In genomic region chr11:65279713-65280459, GRCh38 we compare ENCODE assay signal across 10 cellular contexts. TPM values are rescaled to one million over a fixed set of nuclear protein-coding genes. Genes with fewer than 3 reads are reported as not detected.
DNase-seq lines count a peak whose midpoint lies in the region; ATAC-seq, FAIRE-seq and TF ChIP-seq lines count a peak whose summit lies in the region.
"Had no signal": no experiment of that assay in that cellular context is flagged by ENCODE, and none has a peak within 500 bp of the region (broad histone marks: within the 10 kb centered on the region; RNA-seq: fewer than 3 reads in every experiment).

No MANE protein-coding gene starts in this region.

- dilution Hi-C loops in keratinocyte (cut with MboI; ENCODE audit: extremely low pct_ligation_motif_present, low sequenced_read_pairs): no loop called here

- H3K4me2 ChIP-seq in keratinocyte (ENCODE audit: control insufficient read depth, extremely low read depth, insufficient read depth, low read depth, low read length) (peak overlapping the region; percentile 42), Karpas-422 (ENCODE audit: low read depth, low read length, poor library complexity, severe bottlenecking) (no peak overlapping the region)

- H3K27me3 ChIP-seq in keratinocyte (ENCODE audit: control insufficient read depth, extremely low read depth, insufficient read depth, low read length) (no peaks in the 10 kb centered on the region), Karpas-422 (ENCODE audit: low read length) (no peaks in the 10 kb centered on the region)

- no peaks in the 10 kb centered on the region for H3K9me1 ChIP-seq in keratinocyte (ENCODE audit: control insufficient read depth, extremely low read depth, insufficient read depth, low read length)

- H3K4me1 ChIP-seq in keratinocyte (ENCODE audit: control insufficient read depth, extremely low read depth, insufficient read depth, low read length) (peaks cover 27% of the 10 kb centered on the region), Karpas-422 (ENCODE audit: low read length) (no peaks in the 10 kb centered on the region)

- DNase-seq in activated CD8-positive, alpha-beta memory T cell treated with anti-CD3 and anti-CD28 coated beads for 48 hours (ENCODE audit: low read depth in 2 of 3, low spot score in 2 of 3): peak in 2 of 3 experiments; percentile 13 to 34
- no peak for DNase-seq in activated CD8-positive, alpha-beta memory T cell treated with anti-CD3 and anti-CD28 coated beads for 24 hours
- DNase-seq in activated T-helper 9 cell treated with anti-CD3 and anti-CD28 coated beads, Interleukin-2, amount 50 U/mL, for 16 hours (ENCODE audit: low read depth): peak; percentile 43
- DNase-seq in keratinocyte (ENCODE audit: low read depth, low spot score) (peak; percentile 66), Karpas-422 (no peak), NCI-H2171 treated with DMSO at 0.1 percent for 48 hours (lab: John Stamatoyannopoulos, UW) (no peak)
- peak; percentile 70 for DNase-seq in stimulated activated CD8-positive, alpha-beta memory T cell treated with anti-CD3 and anti-CD28 coated beads, Interleukin-4, amount 100 ng/mL, for 48 hours

- H3K9me3 ChIP-seq in keratinocyte (ENCODE audit: control insufficient read depth, low read depth, low read length) (no peaks in the 10 kb centered on the region), Karpas-422 (ENCODE audit: low read length) (no peaks in the 10 kb centered on the region)

- ATAC-seq in HG02973 (IDR thresholded peaks at IDR 0.05; ENCODE audit: unreplicated experiment): no peak

- H3K27ac ChIP-seq in keratinocyte (ENCODE audit: control insufficient read depth, insufficient read depth, low read length) (peak overlapping the region; percentile 68), Karpas-422 (ENCODE audit: low read length) (no peak overlapping the region)
- H3K27ac ChIP-seq: C4-2B, VCaP had no signal

- H3K4me3 ChIP-seq in keratinocyte (ENCODE audit: control insufficient read depth in 2 of 3, extremely low read depth in 1 of 3, insufficient read depth in 2 of 3, low read depth in 1 of 3, low read length in 3 of 3): no peak overlapping the region
- H3K4me3 ChIP-seq in Karpas-422 (ENCODE audit: low read length): no peak overlapping the region

- H3K79me2 ChIP-seq in keratinocyte (ENCODE audit: control insufficient read depth, insufficient read depth, low read length) (no peaks in the 10 kb centered on the region), Karpas-422 (ENCODE audit: low read length) (peaks cover 2% of the 10 kb centered on the region; the same call in 1 of the 2 replicates)

- no peak for FAIRE-seq in keratinocyte (lab: Jason Lieb, UNC)

- H3K9me2 ChIP-seq in Karpas-422 (replicated peaks; ENCODE audit: insufficient read depth, low read length): no peaks in the 10 kb centered on the region

- H3K36me3 ChIP-seq in keratinocyte (ENCODE audit: control insufficient read depth in 2 of 2, extremely low read depth in 1 of 2, insufficient read depth in 2 of 2, low read length in 2 of 2): peaks cover 9 to 33% of the 10 kb centered on the region in 2 experiments
- peaks cover 62% of the 10 kb centered on the region for H3K36me3 ChIP-seq in Karpas-422 (ENCODE audit: insufficient read depth, low read length)

- peak overlapping the region; percentile 11 for H3K9ac ChIP-seq in keratinocyte (ENCODE audit: control insufficient read depth, extremely low read depth, insufficient read depth, low read length)
- no peak overlapping the region for H3K9ac ChIP-seq in Karpas-422 (ENCODE audit: low read length)

- H2AFZ ChIP-seq in keratinocyte (ENCODE audit: control insufficient read depth, low read length) (no peak overlapping the region), Karpas-422 (ENCODE audit: low read length) (no peak overlapping the region)

- no peak for TF ChIP-seq CTCF in keratinocyte (optimal IDR thresholded peaks at IDR 0.05 in 1 of 3, IDR thresholded peaks at IDR 0.05 in 1 of 3, conservative IDR thresholded peaks at IDR 0.05 in 1 of 3; ENCODE audit: extremely low read depth in 1 of 3, insufficient read depth in 2 of 3, low read length in 3 of 3)

- no peaks in the 10 kb centered on the region for H4K20me1 ChIP-seq in keratinocyte (ENCODE audit: control insufficient read depth, extremely low read depth, insufficient read depth, low read length)
- H4K20me1 ChIP-seq in Karpas-422 (ENCODE audit: insufficient read depth, low read depth, low read length): no peaks in the 10 kb centered on the region

RNA-seq across cellular contexts. Expression of gene POLA2, which starts 18.1 kb away (rescaled TPM):
- 13.8 to 21.5 TPM (median 20.9 TPM) in 3 replicates for polyA plus RNA-seq in keratinocyte
- 1.2 TPM for polyA plus RNA-seq in keratinocyte (2011; ENCODE audit: low read depth)
- 7.3 and 15.7 TPM in 2 replicates for polyA plus RNA-seq in keratinocyte (2011; cell fraction: cytosol; rRNA removed)
- polyA plus RNA-seq in keratinocyte (2011; cell fraction: nucleus; rRNA removed): 16.6 and 17.0 TPM in 2 replicates
- 3.2 and 9.5 TPM in 2 replicates for polyA plus RNA-seq in keratinocyte (2012; ENCODE audit: low replicate concordance)
- 14.2 to 23.6 TPM (median 23.1 TPM) in 3 replicates for polyA minus RNA-seq in keratinocyte
- polyA minus RNA-seq in keratinocyte (2011; cell fraction: cytosol; rRNA and poly(A)+ RNA removed): 5.9 TPM
- polyA minus RNA-seq in keratinocyte (2011; cell fraction: nucleus; rRNA and poly(A)+ RNA removed): 3.6 and 9.2 TPM in 2 replicates
- 13.2 and 19.0 TPM in 2 replicates for total RNA-seq in Karpas-422 (2014; rRNA removed; shearing (Covaris generic); ENCODE audit: low replicate concordance)

RNA-seq across cellular contexts. Expression of gene CDC42EP2, which starts 34.8 kb away (rescaled TPM):
- polyA plus RNA-seq in keratinocyte: 3.6 to 18.7 TPM (median 6.1 TPM) in 3 replicates
- polyA plus RNA-seq in keratinocyte (2011; ENCODE audit: low read depth): 0.82 TPM
- polyA plus RNA-seq in keratinocyte (2011; cell fraction: cytosol; rRNA removed): 7.1 and 12.7 TPM in 2 replicates
- polyA plus RNA-seq in keratinocyte (2011; cell fraction: nucleus; rRNA removed): 15.7 and 19.5 TPM in 2 replicates
- 5.8 and 21.7 TPM in 2 replicates for polyA plus RNA-seq in keratinocyte (2012; ENCODE audit: low replicate concordance)
- polyA minus RNA-seq in keratinocyte: 9.7 to 64.5 TPM (median 12.2 TPM) in 3 replicates
- polyA minus RNA-seq in keratinocyte (2011; cell fraction: cytosol; rRNA and poly(A)+ RNA removed): 20.1 TPM
- 16.4 and 16.9 TPM in 2 replicates for polyA minus RNA-seq in keratinocyte (2011; cell fraction: nucleus; rRNA and poly(A)+ RNA removed)
- 0.43 and 2.6 TPM in 2 replicates for total RNA-seq in Karpas-422 (2014; rRNA removed; shearing (Covaris generic); ENCODE audit: low replicate concordance)

RNA-seq across cellular contexts. Expression of gene DPF2, which starts 53.8 kb away (rescaled TPM):
- 14.5 to 43.9 TPM (median 16.8 TPM) in 3 replicates for polyA plus RNA-seq in keratinocyte
- polyA plus RNA-seq in keratinocyte (2011; ENCODE audit: low read depth): 15.6 TPM
- polyA plus RNA-seq in keratinocyte (2011; cell fraction: cytosol; rRNA removed): 25.9 and 28.3 TPM in 2 replicates
- 62.6 and 66.3 TPM in 2 replicates for polyA plus RNA-seq in keratinocyte (2011; cell fraction: nucleus; rRNA removed)
- polyA plus RNA-seq in keratinocyte (2012; ENCODE audit: low replicate concordance): 26.6 and 28.8 TPM in 2 replicates
- 23.0 to 75.8 TPM (median 23.5 TPM) in 3 replicates for polyA minus RNA-seq in keratinocyte
- polyA minus RNA-seq in keratinocyte (2011; cell fraction: cytosol; rRNA and poly(A)+ RNA removed): 19.8 TPM
- 15.9 and 26.8 TPM in 2 replicates for polyA minus RNA-seq in keratinocyte (2011; cell fraction: nucleus; rRNA and poly(A)+ RNA removed)
- total RNA-seq in Karpas-422 (2014; rRNA removed; shearing (Covaris generic); ENCODE audit: low replicate concordance): 34.0 and 44.5 TPM in 2 replicates

Comparison
In these comparisons a context has a peak if more than half of its experiments do, and no peak if none do; other contexts are left out.
1. DNase-seq: peak in activated CD8-positive, alpha-beta memory T cell treated with anti-CD3 and anti-CD28 coated beads for 48 hours (2 of 3), activated T-helper 9 cell treated with anti-CD3 and anti-CD28 coated beads, Interleukin-2, amount 50 U/mL, for 16 hours (single experiment), keratinocyte (single experiment) and stimulated activated CD8-positive, alpha-beta memory T cell treated with anti-CD3 and anti-CD28 coated beads, Interleukin-4, amount 100 ng/mL, for 48 hours (single experiment); none in activated CD8-positive, alpha-beta memory T cell treated with anti-CD3 and anti-CD28 coated beads for 24 hours (single experiment), Karpas-422 (single experiment) and NCI-H2171 treated with DMSO at 0.1 percent for 48 hours (single experiment).